9 cellular contexts compared by ENCODE assay signal in genomic region chr2:3605013-3605961, GRCh38. TPM values are rescaled to one million over a fixed set of nuclear protein-coding genes. Genes with fewer than 3 reads are reported as not detected.
DNase-seq lines count a peak whose midpoint lies in the region; ATAC-seq, FAIRE-seq and TF ChIP-seq lines count a peak whose summit lies in the region.
"Had no signal": no experiment of that assay in that cellular context is flagged by ENCODE, and none has a peak within 500 bp of the region (broad histone marks: within the 10 kb centered on the region; RNA-seq: fewer than 3 reads in every experiment).

No MANE protein-coding gene starts in this region.

- peak; percentile 95 to 99 for DNase-seq in A549 (ENCODE audit: low read depth in 1 of 2, low spot score in 1 of 2)
- DNase-seq in GM23248, result peak; percentile 64
- DNase-seq in NCI-H510A treated with DMSO at 0.1 percent for 48 hours (lab: John Stamatoyannopoulos, UW), result peak; percentile 95
- DNase-seq in activated CD8-positive, alpha-beta memory T cell treated with anti-CD3 and anti-CD28 coated beads for 24 hours, result peak; percentile 69
- DNase-seq in right lobe of liver, result peak in 1 of 3 donors; percentile 78
- DNase-seq in kidney glomerular epithelial cell (lab: John Stamatoyannopoulos, UW), result no peak

- no peaks in the 10 kb centered on the region for H3K9me2 ChIP-seq in GM23248 (ENCODE audit: insufficient read depth)

- TF ChIP-seq CTCF in A549 (IDR thresholded peaks at IDR 0.05) (no peak), right lobe of liver (IDR thresholded peaks at IDR 0.05) (no peak)

- H3F3A ChIP-seq in GM23248 (ENCODE audit: insufficient read depth), result no peaks in the 10 kb centered on the region

- H3K9me3 ChIP-seq in A549, result no peaks in the 10 kb centered on the region
- no peaks in the 10 kb centered on the region for H3K9me3 ChIP-seq in GM23248 (ENCODE audit: low read depth)
- H3K9me3 ChIP-seq in right lobe of liver, result no peaks in the 10 kb centered on the region

- H3K4me3 ChIP-seq in A549 (peak overlapping the region; percentile 31), GM23248 (no peak overlapping the region), right lobe of liver (peak overlapping the region in 2 of 3 donors; percentile 10 to 45)

- no peaks in the 10 kb centered on the region for H4K20me1 ChIP-seq in GM23248 (ENCODE audit: insufficient read depth)

- H3K9ac ChIP-seq in GM23248, result no peak overlapping the region

- POLR2A ChIA-PET in A549 (lab: Yijun Ruan, JAX), result interaction anchor here (0.6 to 1.8 kb wide), 6 partner anchors 21 to 100 kb away, joined by 3 to 9 read pairs (median 4); partner anchors contain the start of gene RNASEH1

- H3K27ac ChIP-seq in A549, result peak overlapping the region; percentile 87 to 95
- H3K27ac ChIP-seq in GM23248, result no peak overlapping the region
- H3K27ac ChIP-seq in right lobe of liver, result peak overlapping the region in 2 of 3 donors; percentile 50 to 78

- H3K4me1 ChIP-seq in A549, result peaks cover 22% of the 10 kb centered on the region
- no peaks in the 10 kb centered on the region for H3K4me1 ChIP-seq in GM23248 (ENCODE audit: insufficient read depth)
- H3K4me1 ChIP-seq in right lobe of liver, result no peaks in the 10 kb centered on the region

- peaks cover 8% of the 10 kb centered on the region; the same call in 1 of the 2 replicates for H3K27me3 ChIP-seq in GM23248 (replicated peaks; ENCODE audit: insufficient read depth)
- no peaks in the 10 kb centered on the region for H3K27me3 ChIP-seq in right lobe of liver

- ATAC-seq in A549 (peak; percentile 46 to 79; a peak in 4 of 6 replicates), right lobe of liver (peak in 3 of 4 donors; percentile 52 to 77 (median 56)), HG03439 (IDR thresholded peaks at IDR 0.05; ENCODE audit: unreplicated experiment) (no peak), HG03095 (IDR thresholded peaks at IDR 0.05; ENCODE audit: unreplicated experiment) (no peak)

- peak; percentile 77 for TF ChIP-seq POLR2A in A549 (IDR thresholded peaks at IDR 0.05; ENCODE audit: low read length)
- TF ChIP-seq POLR2A in right lobe of liver (IDR thresholded peaks at IDR 0.05), result no peak

- FAIRE-seq in A549 (lab: Jason Lieb, UNC), result no peak

- H3K36me3 ChIP-seq in GM23248 (ENCODE audit: low read depth) (no peaks in the 10 kb centered on the region), right lobe of liver (no peaks in the 10 kb centered on the region)

- intact Hi-C loops in right lobe of liver (cut with DNase I), result no loop called here

- TF ChIP-seq EP300 in A549 (IDR thresholded peaks at IDR 0.05), result peak; percentile 23 to 64; a peak in 3 of 5 replicates

- 27% methylated on average over 19 of the region's 43 CpGs for WGBS in A549 (ENCODE audit: missing lambda C conversion rate)
- 63 to 76% methylated on average over 15 to 41 of the region's 43 CpGs for WGBS in GM23248 (ENCODE audit: low coverage in 1 of 2, low lambda C conversion rate in 2 of 2, missing lambda C conversion rate in 2 of 2), 2 experiments
- WGBS in right lobe of liver (ENCODE audit: insufficient coverage, low coverage, low lambda C conversion rate, missing lambda C conversion rate), result 56% methylated on average over 30 of the region's 43 CpGs

- no peak for TF ChIP-seq RAD21 in A549 (conservative IDR thresholded peaks at IDR 0.05 in 1 of 2, IDR thresholded peaks at IDR 0.05 in 1 of 2)

- H3K4me2 ChIP-seq in A549, result peak overlapping the region; percentile 89
- H3K4me2 ChIP-seq in GM23248 (ENCODE audit: unreplicated experiment), result no peak overlapping the region

- H2AFZ ChIP-seq in GM23248, result no peak overlapping the region

- CTCF ChIA-PET in A549 (lab: Yijun Ruan, JAX), result interaction anchor here (0.8 kb wide), 1 partner anchor 39 kb away, joined by 4 read pairs; no protein-coding TSS in a partner anchor

- in situ Hi-C loops in GM23248 (cut with MboI), result no loop called here

- H3K79me2 ChIP-seq in GM23248 (ENCODE audit: insufficient read depth), result no peaks in the 10 kb centered on the region

TF ChIP-seq in A549, 52 proteins besides CTCF, POLR2A, EP300 and RAD21 (continues in another document):
- TF ChIP-seq RARB (CRISPR knock-in tag; IDR thresholded peaks at IDR 0.05) (no peak), MYC (IDR thresholded peaks at IDR 0.05; ENCODE audit: borderline replicate concordance, low read length) (peak; percentile 96), NR3C1 (IDR thresholded peaks at IDR 0.05) (no peak), HEYL (CRISPR knock-in tag; IDR thresholded peaks at IDR 0.05) (no peak), SMC3 (IDR thresholded peaks at IDR 0.05) (no peak), POLR2AphosphoS2 (conservative IDR thresholded peaks at IDR 0.05; ENCODE audit: low read length) (no peak), EHMT2 (IDR thresholded peaks at IDR 0.05; ENCODE audit: low read depth) (no peak)
- TF ChIP-seq, protein P1, sequence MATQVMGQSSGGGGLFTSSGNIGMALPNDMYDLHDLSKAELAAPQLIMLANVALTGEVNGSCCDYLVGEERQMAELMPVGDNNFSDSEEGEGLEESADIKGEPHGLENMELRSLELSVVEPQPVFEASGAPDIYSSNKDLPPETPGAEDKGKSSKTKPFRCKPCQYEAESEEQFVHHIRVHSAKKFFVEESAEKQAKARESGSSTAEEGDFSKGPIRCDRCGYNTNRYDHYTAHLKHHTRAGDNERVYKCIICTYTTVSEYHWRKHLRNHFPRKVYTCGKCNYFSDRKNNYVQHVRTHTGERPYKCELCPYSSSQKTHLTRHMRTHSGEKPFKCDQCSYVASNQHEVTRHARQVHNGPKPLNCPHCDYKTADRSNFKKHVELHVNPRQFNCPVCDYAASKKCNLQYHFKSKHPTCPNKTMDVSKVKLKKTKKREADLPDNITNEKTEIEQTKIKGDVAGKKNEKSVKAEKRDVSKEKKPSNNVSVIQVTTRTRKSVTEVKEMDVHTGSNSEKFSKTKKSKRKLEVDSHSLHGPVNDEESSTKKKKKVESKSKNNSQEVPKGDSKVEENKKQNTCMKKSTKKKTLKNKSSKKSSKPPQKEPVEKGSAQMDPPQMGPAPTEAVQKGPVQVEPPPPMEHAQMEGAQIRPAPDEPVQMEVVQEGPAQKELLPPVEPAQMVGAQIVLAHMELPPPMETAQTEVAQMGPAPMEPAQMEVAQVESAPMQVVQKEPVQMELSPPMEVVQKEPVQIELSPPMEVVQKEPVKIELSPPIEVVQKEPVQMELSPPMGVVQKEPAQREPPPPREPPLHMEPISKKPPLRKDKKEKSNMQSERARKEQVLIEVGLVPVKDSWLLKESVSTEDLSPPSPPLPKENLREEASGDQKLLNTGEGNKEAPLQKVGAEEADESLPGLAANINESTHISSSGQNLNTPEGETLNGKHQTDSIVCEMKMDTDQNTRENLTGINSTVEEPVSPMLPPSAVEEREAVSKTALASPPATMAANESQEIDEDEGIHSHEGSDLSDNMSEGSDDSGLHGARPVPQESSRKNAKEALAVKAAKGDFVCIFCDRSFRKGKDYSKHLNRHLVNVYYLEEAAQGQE (IDR thresholded peaks at IDR 0.05), result no peak
- TF ChIP-seq, protein P2, sequence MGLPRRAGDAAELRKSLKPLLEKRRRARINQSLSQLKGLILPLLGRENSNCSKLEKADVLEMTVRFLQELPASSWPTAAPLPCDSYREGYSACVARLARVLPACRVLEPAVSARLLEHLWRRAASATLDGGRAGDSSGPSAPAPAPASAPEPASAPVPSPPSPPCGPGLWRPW (IDR thresholded peaks at IDR 0.05), result no peak

RNA-seq across cellular contexts. Expression of gene COLEC11, which starts 10.4 kb away (rescaled TPM):
- polyA plus RNA-seq in A549 (2011; rRNA removed) (0.79 and 0.97 TPM in 2 replicates), A549 (2017; fragmentation: RNase III; extraction: RNeasy Plus Mini Kit Qiagen cat#74134 plus additional on column Dnase treatment) (0.24 to 0.51 TPM (median 0.30 TPM) in 3 replicates), GM23248 (2016; fragmentation: Nextera tagmentation; extraction: Ambion mirVana) (not detected in 2 replicates)
- polyA plus RNA-seq in A549 (2012; cell fraction: cytosol; rRNA removed), result 0.87 and 0.98 TPM in 2 replicates
- 1.8 and 2.0 TPM in 2 replicates for polyA plus RNA-seq in A549 (2012; cell fraction: nucleus; rRNA removed)
- 0.39 and 0.45 TPM in 2 replicates for polyA minus RNA-seq in A549 (2011; rRNA and poly(A)+ RNA removed)
- total RNA-seq in GM23248 (2014; rRNA removed; shearing (Covaris generic)), result not detected in 2 replicates
- 10 to 100 TPM; 25.2 to 58.6 (median 41.1) TPM for total RNA-seq in right lobe of liver
- total RNA-seq: mononuclear cell had no signal

RNA-seq across cellular contexts. Expression of gene RPS7, which starts 30.2 kb away (rescaled TPM):
- polyA plus RNA-seq in A549 (2011; rRNA removed) (3,000 and 3,176 TPM in 2 replicates), A549 (2017; fragmentation: RNase III; extraction: RNeasy Plus Mini Kit Qiagen cat#74134 plus additional on column Dnase treatment) (3,153 to 3,802 TPM (median 3,221 TPM) in 3 replicates), GM23248 (2016; fragmentation: Nextera tagmentation; extraction: Ambion mirVana) (602 and 629 TPM in 2 replicates)
- 1,696 and 1,750 TPM in 2 replicates for polyA plus RNA-seq in A549 (2012; cell fraction: cytosol; rRNA removed)
- 572 and 893 TPM in 2 replicates for polyA plus RNA-seq in A549 (2012; cell fraction: nucleus; rRNA removed)
- 290 and 326 TPM in 2 replicates for polyA minus RNA-seq in A549 (2011; rRNA and poly(A)+ RNA removed)
- 1,557 and 2,019 TPM in 2 replicates for total RNA-seq in GM23248 (2014; rRNA removed; shearing (Covaris generic))
- total RNA-seq in right lobe of liver, result 1,000 to 10,000 TPM in 2 of 6 experiments, 100 to 1,000 TPM in 4; 366 to 1,499 (median 423) TPM

RNA-seq across cellular contexts. Expression of gene RNASEH1, which starts 47.2 kb away (rescaled TPM):
- 39.7 and 54.3 TPM in 2 replicates for polyA plus RNA-seq in A549 (2011; rRNA removed)
- polyA plus RNA-seq in A549 (2012; cell fraction: cytosol; rRNA removed), result 35.6 and 37.8 TPM in 2 replicates
- polyA plus RNA-seq in A549 (2012; cell fraction: nucleus; rRNA removed), result 16.6 and 20.6 TPM in 2 replicates
- polyA plus RNA-seq in A549 (2017; fragmentation: RNase III; extraction: RNeasy Plus Mini Kit Qiagen cat#74134 plus additional on column Dnase treatment), result 55.3 to 59.2 TPM (median 56.8 TPM) in 3 replicates
- polyA minus RNA-seq in A549 (2011; rRNA and poly(A)+ RNA removed), result 25.5 and 26.8 TPM in 2 replicates
- total RNA-seq in GM23248 (2014; rRNA removed; shearing (Covaris generic)), result 34.0 and 37.4 TPM in 2 replicates
- 52.4 and 55.2 TPM in 2 replicates for polyA plus RNA-seq in GM23248 (2016; fragmentation: Nextera tagmentation; extraction: Ambion mirVana)
- 10 to 100 TPM in 3 of 6 experiments, 1 to 10 TPM in 3; 8.3 to 12.2 (median 10.0) TPM for total RNA-seq in right lobe of liver

RNA-seq across cellular contexts. Expression of gene ALLC, which starts 52.7 kb away (rescaled TPM):
- polyA plus RNA-seq in A549 (2011; rRNA removed) (not detected in 2 replicates), A549 (2017; fragmentation: RNase III; extraction: RNeasy Plus Mini Kit Qiagen cat#74134 plus additional on column Dnase treatment) (not detected in 3 replicates), GM23248 (2016; fragmentation: Nextera tagmentation; extraction: Ambion mirVana) (not detected in 2 replicates)
- not detected in 2 replicates for polyA plus RNA-seq in A549 (2012; cell fraction: cytosol; rRNA removed)
- polyA plus RNA-seq in A549 (2012; cell fraction: nucleus; rRNA removed), result not detected in 2 replicates
- polyA minus RNA-seq in A549 (2011; rRNA and poly(A)+ RNA removed), result not detected in 2 replicates
- not detected in 2 replicates for total RNA-seq in GM23248 (2014; rRNA removed; shearing (Covaris generic))
- under 1 TPM in 5 of 6 experiments, not detected in 1; 0.18 to 0.63 (median 0.31) TPM for total RNA-seq in right lobe of liver
- total RNA-seq: mononuclear cell had no signal

Comparison
In these comparisons a context has a peak if more than half of its experiments do, and no peak if none do; other contexts are left out.
1. ATAC-seq: peak in A549 (2 of 2) and right lobe of liver (3 of 4); none in HG03439 (single experiment) and HG03095 (single experiment).
2. RNA of gene COLEC11, which starts 10.4 kb away (total RNA-seq): 25.2 to 58.6 TPM in right lobe of liver; not detected in GM23248; every median in the first group is over 10 times any median in the second.